In genomic region chr12:65896743-65897142, GRCh38 we compare ENCODE assay signal across 19 cellular contexts.
DNase-seq lines count a peak whose midpoint lies in the region; TF ChIP-seq lines count a peak whose summit lies in the region.
"Had no signal": no experiment of that assay in that cellular context is flagged by ENCODE, and none has a peak within 500 bp of the region (broad histone marks: within the 10 kb centered on the region; RNA-seq: fewer than 3 reads in every experiment).

No MANE protein-coding gene starts in this region.

- TF ChIP-seq POLR2A in transverse colon (IDR thresholded peaks at IDR 0.05) (no peak), prostate gland (IDR thresholded peaks at IDR 0.05) (no peak)

- TF ChIP-seq CTCF in brain microvascular endothelial cell (IDR thresholded peaks at IDR 0.05; ENCODE audit: low read depth, low read length, missing control alignments): no peak
- TF ChIP-seq CTCF in transverse colon (IDR thresholded peaks at IDR 0.05): no peak
- no peak for TF ChIP-seq CTCF in prostate gland (IDR thresholded peaks at IDR 0.05)
- no peak for TF ChIP-seq CTCF in coronary artery (IDR thresholded peaks at IDR 0.05)

- DNase-seq in brain microvascular endothelial cell: no peak
- DNase-seq in transverse colon: no peak
- DNase-seq in prostate gland (ENCODE audit: low spot score): no peak
- DNase-seq in NOMO-1 (lab: John Stamatoyannopoulos, UW; ENCODE audit: unreplicated experiment in 2 of 2): no peak
- DNase-seq in coronary artery (ENCODE audit: low spot score): no peak
- DNase-seq: activated CD4-positive, alpha-beta T cell treated with anti-CD3 and anti-CD28 coated beads, Interleukin-2, amount 50 U/mL, for 1 hour; activated naive CD4-positive, alpha-beta T cell; dorsolateral prefrontal cortex; GOT3; head of caudate nucleus; NCI-H1092; NCI-H69; ovary; Peyer's patch; stimulated activated CD4-positive, alpha-beta T cell treated with anti-CD3 and anti-CD28 coated beads, Interleukin-2, amount 100 ng/mL, for 48 hours; substantia nigra had no signal

- 7% methylated on average over 2 of the region's 2 CpGs for WGBS in HUES64
- 40 to 57% methylated on average over 1 of the region's 2 CpGs for WGBS in mesodermal cell (ENCODE audit: insufficient coverage in 2 of 2), 2 experiments
- 83 to 85% methylated on average over 2 of the region's 2 CpGs for WGBS in transverse colon (ENCODE audit: low coverage in 1 of 2), 2 donors
- WGBS in prostate gland: 78% methylated on average over 2 of the region's 2 CpGs

- H3K4me3 ChIP-seq in HUES64 (ENCODE audit: low read length) (peak overlapping the region; percentile 42), brain microvascular endothelial cell (ENCODE audit: low read depth, low read length) (no peak overlapping the region), mesodermal cell (ENCODE audit: extremely low read depth, insufficient read depth, low read length, poor library complexity, severe bottlenecking) (no peak overlapping the region), transverse colon (no peak overlapping the region), prostate gland (no peak overlapping the region), coronary artery (no peak overlapping the region)
- H3K4me3 ChIP-seq: BLaER1, dorsolateral prefrontal cortex, ovary, Peyer's patch had no signal

- in situ Hi-C loops in brain microvascular endothelial cell (cut with HindIII; ENCODE audit: low pct_ligation_motif_present, low sequenced_read_pairs): no loop called here
- in situ Hi-C loops in transverse colon (cut with MboI; ENCODE audit: low pct_ligation_motif_present in 1 of 4, low pct_unique_long_range_greater_than_20kb in 1 of 4, low sequenced_read_pairs in 3 of 4): no loop called here

- peak overlapping the region; percentile 98 for H3K27ac ChIP-seq in HUES64 (ENCODE audit: low read depth, low read length)
- H3K27ac ChIP-seq in brain microvascular endothelial cell: peak overlapping the region; percentile 32
- H3K27ac ChIP-seq in mesodermal cell (ENCODE audit: low read depth, low read length, severe bottlenecking): peak overlapping the region; percentile 99
- H3K27ac ChIP-seq in transverse colon: peak overlapping the region; percentile 75 to 81 (median 78)
- H3K27ac ChIP-seq in prostate gland: no peak overlapping the region
- H3K27ac ChIP-seq in coronary artery: no peak overlapping the region
- H3K27ac ChIP-seq: BLaER1, dorsolateral prefrontal cortex, ovary had no signal

- no peaks in the 10 kb centered on the region for H3K9me3 ChIP-seq in HUES64 (ENCODE audit: insufficient read depth, low read depth, low read length)
- peaks cover 4% of the 10 kb centered on the region for H3K9me3 ChIP-seq in mesodermal cell (ENCODE audit: control insufficient read depth, low read length)
- no peaks in the 10 kb centered on the region for H3K9me3 ChIP-seq in transverse colon
- no peaks in the 10 kb centered on the region for H3K9me3 ChIP-seq in prostate gland
- H3K9me3 ChIP-seq: BLaER1, ovary, Peyer's patch had no signal

- intact Hi-C loops in transverse colon (cut with DNase I; ENCODE audit: low total_unique reads) (no loop called here), prostate gland (cut with DNase I) (no loop called here)

- H3K4me1 ChIP-seq in HUES64 (ENCODE audit: insufficient read depth, low read length) (peaks cover 94% of the 10 kb centered on the region), mesodermal cell (ENCODE audit: control insufficient read depth, insufficient read depth, low read length, poor library complexity, severe bottlenecking) (peaks cover 70% of the 10 kb centered on the region), transverse colon (peaks cover 12 to 58% (median 33%) of the 10 kb centered on the region in 4 donors), prostate gland (replicated peaks) (no peaks in the 10 kb centered on the region)

- no peaks in the 10 kb centered on the region for H3K27me3 ChIP-seq in HUES64 (ENCODE audit: insufficient read depth, low read length)
- H3K27me3 ChIP-seq in brain microvascular endothelial cell (replicated peaks): no peaks in the 10 kb centered on the region
- no peaks in the 10 kb centered on the region for H3K27me3 ChIP-seq in transverse colon
- H3K27me3 ChIP-seq in prostate gland (replicated peaks; ENCODE audit: insufficient read depth): no peaks in the 10 kb centered on the region
- H3K27me3 ChIP-seq: BLaER1, ovary, Peyer's patch had no signal

- no peak for TF ChIP-seq EP300 in transverse colon (IDR thresholded peaks at IDR 0.05; ENCODE audit: low read depth)

- H3K36me3 ChIP-seq in HUES64 (ENCODE audit: insufficient read depth, low read length) (no peaks in the 10 kb centered on the region), brain microvascular endothelial cell (replicated peaks) (peaks cover 7% of the 10 kb centered on the region), mesodermal cell (ENCODE audit: control insufficient read depth, insufficient read depth, low read length) (peaks cover 21% of the 10 kb centered on the region), transverse colon (no peaks in the 10 kb centered on the region), prostate gland (no peaks in the 10 kb centered on the region)
- H3K36me3 ChIP-seq: BLaER1, ovary, Peyer's patch had no signal

- H3K9ac ChIP-seq in HUES64 (ENCODE audit: low read depth, low read length): peak overlapping the region; percentile 79
- H3K9ac ChIP-seq: BLaER1 had no signal

Comparison
In these comparisons a context has a peak if more than half of its experiments do, and no peak if none do; other contexts are left out.
1. H3K27ac ChIP-seq: peak in HUES64 (single experiment), brain microvascular endothelial cell (single experiment), mesodermal cell (single experiment) and transverse colon (4 of 4); none in prostate gland (0 of 2) and coronary artery (0 of 2).